In genomic region chr14:22560638-22561365, GRCh38 we compare ENCODE assay signal across 1 cellular context.
A peak's percentile ranks its signal among the peaks of the same experiment; 100 is the strongest.
TF ChIP-seq lines count a peak whose summit lies in the region.

No MANE protein-coding gene starts in this region.

TF ChIP-seq in HepG2, 621 proteins besides CTCF, POLR2A, EP300 and RAD21 (continued from another document and continues in another):
- TF ChIP-seq ZUFSP (CRISPR knock-in tag; IDR thresholded peaks at IDR 0.05; ENCODE audit: borderline replicate concordance), result no peak
- no peak for TF ChIP-seq ZNF557 (CRISPR knock-in tag; IDR thresholded peaks at IDR 0.05)
- no peak for TF ChIP-seq ZNF432 (CRISPR knock-in tag; IDR thresholded peaks at IDR 0.05; ENCODE audit: borderline replicate concordance)
- peak; percentile 29; the same call in 1 of the 2 replicates for TF ChIP-seq ZBTB7A (CRISPR knock-in tag; IDR thresholded peaks at IDR 0.05)
- TF ChIP-seq MYPOP (CRISPR knock-in tag; IDR thresholded peaks at IDR 0.05), result 0 out of 2 replicates have a peak, but pooled peaks have one; percentile 33
- no peak for TF ChIP-seq RBM22 (optimal IDR thresholded peaks at IDR 0.05; ENCODE audit: low read length)
- TF ChIP-seq SRY (CRISPR knock-in tag; IDR thresholded peaks at IDR 0.05), result no peak; the same call in 1 of the 2 replicates
- no peak for TF ChIP-seq HOXA9 (CRISPR knock-in tag; IDR thresholded peaks at IDR 0.05; ENCODE audit: borderline replicate concordance)
- peak; percentile 69; the same call in 1 of the 2 replicates for TF ChIP-seq SP4 (CRISPR knock-in tag; IDR thresholded peaks at IDR 0.05)
- no peak for TF ChIP-seq ARNT (IDR thresholded peaks at IDR 0.05)
- no peak for TF ChIP-seq KLF9 (CRISPR knock-in tag; IDR thresholded peaks at IDR 0.05; ENCODE audit: low read depth)
- TF ChIP-seq ZNF24 (IDR thresholded peaks at IDR 0.05), result no peak
- TF ChIP-seq MLXIP (CRISPR knock-in tag; IDR thresholded peaks at IDR 0.05; ENCODE audit: borderline replicate concordance), result no peak
- TF ChIP-seq ZNF234 (CRISPR knock-in tag; conservative IDR thresholded peaks at IDR 0.05), result no peak
- peak; percentile 87 for TF ChIP-seq NR2F6 (IDR thresholded peaks at IDR 0.05)
- peak; percentile 88 for TF ChIP-seq NR2F6 (CRISPR knock-in tag; IDR thresholded peaks at IDR 0.05)
- no peak for TF ChIP-seq ZBTB8A (CRISPR knock-in tag; IDR thresholded peaks at IDR 0.05; ENCODE audit: borderline replicate concordance, low read depth)
- 0 out of 2 replicates have a peak, but pooled peaks have one; percentile 26 for TF ChIP-seq NR2C2 (CRISPR knock-in tag; IDR thresholded peaks at IDR 0.05; ENCODE audit: borderline replicate concordance)
- TF ChIP-seq ZNF354B (CRISPR knock-in tag; IDR thresholded peaks at IDR 0.05), result no peak
- no peak for TF ChIP-seq ZNF720 (CRISPR knock-in tag; IDR thresholded peaks at IDR 0.05)
- peak; percentile 82 for TF ChIP-seq NR2F2 (IDR thresholded peaks at IDR 0.05; ENCODE audit: borderline replicate concordance, low read depth)
- TF ChIP-seq SOX6 (IDR thresholded peaks at IDR 0.05), result no peak
- peak; percentile 94 for TF ChIP-seq SOX6 (CRISPR knock-in tag; IDR thresholded peaks at IDR 0.05)
- no peak for TF ChIP-seq ZNF280B (CRISPR knock-in tag; IDR thresholded peaks at IDR 0.05; ENCODE audit: borderline replicate concordance)
- peak; percentile 82 for TF ChIP-seq ZGPAT (CRISPR knock-in tag; IDR thresholded peaks at IDR 0.05)
- peak; percentile 82 for TF ChIP-seq ZNF710 (CRISPR knock-in tag; IDR thresholded peaks at IDR 0.05; ENCODE audit: borderline replicate concordance)
- peak; percentile 39; the same call in 1 of the 2 replicates for TF ChIP-seq TFAP4 (IDR thresholded peaks at IDR 0.05; ENCODE audit: borderline replicate concordance, low read depth)
- no peak for TF ChIP-seq ZNF646 (CRISPR knock-in tag; IDR thresholded peaks at IDR 0.05)
- TF ChIP-seq ZNF891 (CRISPR knock-in tag; IDR thresholded peaks at IDR 0.05), result no peak
- peak; percentile 67 for TF ChIP-seq NCOA2 (CRISPR knock-in tag; IDR thresholded peaks at IDR 0.05)
- TF ChIP-seq FOXP1 (IDR thresholded peaks at IDR 0.05), result no peak
- peak; percentile 95 for TF ChIP-seq FOXP1 (CRISPR knock-in tag; IDR thresholded peaks at IDR 0.05)
- TF ChIP-seq FOSL1 (CRISPR knock-in tag; IDR thresholded peaks at IDR 0.05; ENCODE audit: borderline replicate concordance), result no peak
- TF ChIP-seq THAP9 (CRISPR knock-in tag; IDR thresholded peaks at IDR 0.05; ENCODE audit: borderline replicate concordance), result no peak
- no peak for TF ChIP-seq JUNB (CRISPR knock-in tag; IDR thresholded peaks at IDR 0.05; ENCODE audit: borderline replicate concordance)
- peak; percentile 66 for TF ChIP-seq HNF4A (CRISPR knock-in tag; IDR thresholded peaks at IDR 0.05)
- TF ChIP-seq ZNF414 (CRISPR knock-in tag; IDR thresholded peaks at IDR 0.05), result no peak
